29 cellular contexts compared by ENCODE assay signal in genomic region chr22:29748248-29748893, GRCh38. TPM values are rescaled to one million over a fixed set of nuclear protein-coding genes. Genes with fewer than 3 reads are reported as not detected.
DNase-seq lines count a peak whose midpoint lies in the region; ATAC-seq, FAIRE-seq and TF ChIP-seq lines count a peak whose summit lies in the region.
"Had no signal": no experiment of that assay in that cellular context is flagged by ENCODE, and none has a peak within 500 bp of the region (broad histone marks: within the 10 kb centered on the region; RNA-seq: fewer than 3 reads in every experiment).

No MANE protein-coding gene starts in this region.

- TF ChIP-seq CTCF in RWPE1 (conservative IDR thresholded peaks at IDR 0.05; ENCODE audit: low read depth): no peak
- TF ChIP-seq CTCF in H1 (IDR thresholded peaks at IDR 0.05; ENCODE audit: control extremely low read depth in 1 of 3, insufficient read depth in 1 of 3, low read depth in 1 of 3, low read length in 3 of 3): no peak
- no peak for TF ChIP-seq CTCF in neural progenitor cell (IDR thresholded peaks at IDR 0.05)
- TF ChIP-seq CTCF in OCI-LY7 (conservative IDR thresholded peaks at IDR 0.05; ENCODE audit: low read length): no peak

- no peaks in the 10 kb centered on the region for H3K79me1 ChIP-seq in H1 (ENCODE audit: low read depth, low read length)

- no TSS peak for BruUV-seq in OCI-LY7 (replicated peaks; lab: Mats Ljungman, UMichigan)

- H3K4me1 Mint-ChIP-seq in neural progenitor cell: no peaks in the 10 kb centered on the region
- peaks cover 30% of the 10 kb centered on the region for H3K4me1 Mint-ChIP-seq in activated CD8-positive, alpha-beta T cell treated with anti-CD3 and anti-CD28 coated beads, Interleukin-2, amount 10 ng/mL, durations not matched to agents 7 days and 5 days (ENCODE audit: low read depth)
- H3K4me1 Mint-ChIP-seq: activated B cell treated with CpG ODN at 0.5 μM for 24 hours, neural crest cell had no signal

- no peak overlapping the region for H3K23ac ChIP-seq in H1 (ENCODE audit: insufficient read length)

- no peaks in the 10 kb centered on the region for H3K9me2 ChIP-seq in OCI-LY7 (ENCODE audit: insufficient read depth, low read length)

- no peak for ATAC-seq in activated CD8-positive, alpha-beta T cell treated with anti-CD3 and anti-CD28 coated beads, Interleukin-2, amount 10 ng/mL, durations not matched to agents 7 days and 5 days
- no peak for ATAC-seq in HG02642 (IDR thresholded peaks at IDR 0.05; ENCODE audit: poor library complexity, unreplicated experiment)
- ATAC-seq: activated naive CD8-positive, alpha-beta T cell treated with anti-CD3 and anti-CD28 coated beads, Interleukin-2, amount 50 U/mL, for 24 hours had no signal

- H3K27me3 Mint-ChIP-seq in neural progenitor cell (ENCODE audit: insufficient read depth, low read depth): peaks cover 4% of the 10 kb centered on the region
- H3K27me3 Mint-ChIP-seq in activated CD8-positive, alpha-beta T cell treated with anti-CD3 and anti-CD28 coated beads, Interleukin-2, amount 10 ng/mL, durations not matched to agents 7 days and 5 days (ENCODE audit: low read depth): no peaks in the 10 kb centered on the region
- H3K27me3 Mint-ChIP-seq: activated B cell treated with CpG ODN at 0.5 μM for 24 hours; activated naive CD8-positive, alpha-beta T cell treated with anti-CD3 and anti-CD28 coated beads, Interleukin-2, amount 50 U/mL, for 24 hours had no signal

- H3K27me3 ChIP-seq in H1 (replicated peaks in 1 of 4; ENCODE audit: control insufficient read depth in 3 of 4, extremely low read depth in 1 of 4, insufficient read depth in 3 of 4, low read length in 3 of 4) (no peaks in the 10 kb centered on the region), neural progenitor cell (no peaks in the 10 kb centered on the region)
- H3K27me3 ChIP-seq: sigmoid colon, tibial nerve had no signal

- intact Hi-C loops in OCI-LY7 (cut with micrococcal nuclease; ENCODE audit: unreplicated experiment): no loop called here

- H2AK5ac ChIP-seq in H1 (ENCODE audit: low read depth, low read length): no peak overlapping the region

- H3K18ac ChIP-seq in H1 (ENCODE audit: extremely low read depth, low read length): no peak overlapping the region

- H3F3A ChIP-seq in neural progenitor cell (ENCODE audit: low read depth): no peaks in the 10 kb centered on the region

- H2BK5ac ChIP-seq in H1 (ENCODE audit: low read depth, low read length): no peak overlapping the region

- no peak for TF ChIP-seq RAD21 in H1 (IDR thresholded peaks at IDR 0.05 in 1 of 2, conservative IDR thresholded peaks at IDR 0.05 in 1 of 2; ENCODE audit: low read depth in 2 of 2, low read length in 2 of 2)

- CTCF ChIA-PET in RWPE1 (lab: Yijun Ruan, JAX): interaction anchor here (0.5 kb wide), 1 partner anchor 12 kb away, joined by 6 read pairs; no protein-coding TSS in a partner anchor
- CTCF ChIA-PET in H1 (lab: Charles Lee; ENCODE audit: partially characterized antibody): interaction anchor here (0.6 to 1.9 kb wide), 10 partner anchors 14 to 340 kb away, joined by 3 to 8 read pairs (median 4); no protein-coding TSS in a partner anchor
- CTCF ChIA-PET in OCI-LY7 (lab: Charles Lee; ENCODE audit: unreplicated experiment): interaction anchor here (0.6 kb wide), 1 partner anchor 90 kb away, joined by 4 read pairs; no protein-coding TSS in a partner anchor
- CTCF ChIA-PET in activated CD8-positive, alpha-beta T cell treated with anti-CD3 and anti-CD28 coated beads, Interleukin-2, amount 10 ng/mL, durations not matched to agents 7 days and 5 days (lab: Charles Lee): interaction anchor here (2.5 kb wide), 1 partner anchor 123 kb away, joined by 8 read pairs; no protein-coding TSS in a partner anchor

- H3K4me3 ChIP-seq in H1 (ENCODE audit: extremely low read depth in 1 of 4, insufficient read depth in 2 of 4, low read depth in 3 of 4, low read length in 4 of 4) (no peak overlapping the region), neural progenitor cell (no peak overlapping the region), OCI-LY7 (ENCODE audit: low read depth, low read length, poor library complexity, severe bottlenecking) (no peak overlapping the region)
- H3K4me3 ChIP-seq: sigmoid colon, tibial nerve had no signal

- no peak overlapping the region for H3K27ac Mint-ChIP-seq in neural progenitor cell
- no peak overlapping the region for H3K27ac Mint-ChIP-seq in activated CD8-positive, alpha-beta T cell treated with anti-CD3 and anti-CD28 coated beads, Interleukin-2, amount 10 ng/mL, durations not matched to agents 7 days and 5 days
- H3K27ac Mint-ChIP-seq: activated B cell treated with CpG ODN at 0.5 μM for 24 hours; activated naive CD8-positive, alpha-beta T cell treated with anti-CD3 and anti-CD28 coated beads, Interleukin-2, amount 50 U/mL, for 24 hours had no signal

- DNase-seq in HCEC 1CT (peak; percentile 14), RWPE1 (ENCODE audit: low spot score) (no peak), H1 (ENCODE audit: low read depth in 1 of 2, low spot score in 2 of 2) (no peak), neural progenitor cell (ENCODE audit: low spot score) (no peak), OCI-LY7 (ENCODE audit: low spot score) (no peak)
- DNase-seq in activated effector memory CD4-positive, alpha-beta T cell treated with anti-CD3 and anti-CD28 coated beads, Interleukin-2, amount 50 U/mL, for 16 hours: no peak
- DNase-seq in activated CD8-positive, alpha-beta T cell treated with anti-CD3 and anti-CD28 coated beads, Interleukin-2, amount 10 ng/mL, durations not matched to agents 7 days and 5 days: no peak
- DNase-seq: activated B cell treated with CpG ODN at 0.5 μM for 24 hours; activated CD4-positive, alpha-beta T cell treated with anti-CD3 and anti-CD28 coated beads, Interleukin-2, amount 50 U/mL, for 4 hours; activated CD8-positive, alpha-beta memory T cell treated with anti-CD3 and anti-CD28 coated beads, Interleukin-2, amount 50 U/mL, for 48 hours; activated naive CD8-positive, alpha-beta T cell treated with anti-CD3 and anti-CD28 coated beads, Interleukin-2, amount 50 U/mL, for 24 hours; GDM1; GOT3; islet precursor cell; Kasumi-1; NCI-H187; NCI-H748 treated with DMSO at 0.1 percent for 48 hours; SHP77; sigmoid colon; T1000 had no signal

- no peak overlapping the region for H3K14ac ChIP-seq in H1 (ENCODE audit: insufficient read length)

- H3K9ac ChIP-seq in H1 (replicated peaks in 1 of 4; ENCODE audit: extremely low read depth in 1 of 4, low read depth in 3 of 4, low read length in 3 of 4) (no peak overlapping the region), neural progenitor cell (no peak overlapping the region)

- TF ChIP-seq POLR2A in H1 (IDR thresholded peaks at IDR 0.05; ENCODE audit: control extremely low read depth in 1 of 2, low read depth in 2 of 2, low read length in 2 of 2): no peak

- no peaks in the 10 kb centered on the region for H3K9me3 ChIP-seq in H1 (ENCODE audit: insufficient read depth in 2 of 2, low read depth in 1 of 2, low read length in 1 of 2)
- no peaks in the 10 kb centered on the region for H3K9me3 ChIP-seq in neural progenitor cell (ENCODE audit: low read depth)
- no peaks in the 10 kb centered on the region for H3K9me3 ChIP-seq in OCI-LY7 (ENCODE audit: low read length)
- H3K9me3 ChIP-seq: sigmoid colon, tibial nerve had no signal

- H3K36me3 ChIP-seq in H1 (ENCODE audit: control insufficient read depth in 2 of 4, insufficient read depth in 4 of 4, low read length in 3 of 4) (no peaks in the 10 kb centered on the region), neural progenitor cell (no peaks in the 10 kb centered on the region), OCI-LY7 (ENCODE audit: insufficient read depth, low read length) (no peaks in the 10 kb centered on the region)

- peak overlapping the region; percentile 37; the same call in 1 of the 2 replicates for H4K8ac ChIP-seq in H1 (ENCODE audit: extremely low read depth, insufficient read depth, low read length)

- H3K4ac ChIP-seq in H1 (replicated peaks; ENCODE audit: insufficient read length, low read depth, low read length): no peak overlapping the region

- 85% methylated on average over 9 of the region's 9 CpGs; no CpG with 5 or more reads in 1 of the 2 experiments for WGBS in H1 (ENCODE audit: extremely low coverage in 1 of 2, insufficient coverage in 1 of 2, insufficient read length in 1 of 2, insufficient replicate concordance in 2 of 2, low coverage in 1 of 2, low lambda C conversion rate in 2 of 2, missing lambda C conversion rate in 1 of 2), 2 experiments

- H3K23me2 ChIP-seq in H1 (ENCODE audit: low read depth, low read length): no peaks in the 10 kb centered on the region

- peaks cover 0 to 1% of the 10 kb centered on the region in 2 experiments for H4K20me1 ChIP-seq in H1 (replicated peaks in 1 of 2; ENCODE audit: control insufficient read depth in 1 of 2, insufficient read depth in 2 of 2, low read length in 2 of 2)
- peaks cover 7% of the 10 kb centered on the region for H4K20me1 ChIP-seq in neural progenitor cell (ENCODE audit: low read depth)
- H4K20me1 ChIP-seq in OCI-LY7 (ENCODE audit: insufficient read depth, low read length): no peaks in the 10 kb centered on the region

- no peak for TF ChIP-seq EP300 in H1 (IDR thresholded peaks at IDR 0.05; ENCODE audit: borderline replicate concordance in 1 of 2, low read depth in 2 of 2, low read length in 2 of 2)

- H3K27ac ChIP-seq in RWPE1 (peak overlapping the region; percentile 93), H1 (ENCODE audit: low read depth, low read length) (no peak overlapping the region), neural progenitor cell (no peak overlapping the region), OCI-LY7 (ENCODE audit: low read depth, low read length, poor library complexity, severe bottlenecking) (no peak overlapping the region)
- H3K27ac ChIP-seq: sigmoid colon, tibial nerve had no signal

- H3K4me3 Mint-ChIP-seq in neural progenitor cell: peak overlapping the region; percentile 28
- H3K4me3 Mint-ChIP-seq in activated CD8-positive, alpha-beta T cell treated with anti-CD3 and anti-CD28 coated beads, Interleukin-2, amount 10 ng/mL, durations not matched to agents 7 days and 5 days: no peak overlapping the region
- H3K4me3 Mint-ChIP-seq: activated B cell treated with CpG ODN at 0.5 μM for 24 hours; activated naive CD8-positive, alpha-beta T cell treated with anti-CD3 and anti-CD28 coated beads, Interleukin-2, amount 50 U/mL, for 24 hours; CD14-positive monocyte; neural crest cell had no signal

- no peak overlapping the region for H2AFZ ChIP-seq in H1 (ENCODE audit: low read length)
- no peak overlapping the region for H2AFZ ChIP-seq in neural progenitor cell (replicated peaks)
- no peak overlapping the region for H2AFZ ChIP-seq in OCI-LY7 (ENCODE audit: low read length)

- no peak for FAIRE-seq in H1 (lab: Jason Lieb, UNC)
- FAIRE-seq: colon had no signal

- no peak overlapping the region for H2BK120ac ChIP-seq in H1 (replicated peaks; ENCODE audit: low read depth, low read length)

- H3K9me3 Mint-ChIP-seq in neural progenitor cell: no peaks in the 10 kb centered on the region
- H3K9me3 Mint-ChIP-seq in activated CD8-positive, alpha-beta T cell treated with anti-CD3 and anti-CD28 coated beads, Interleukin-2, amount 10 ng/mL, durations not matched to agents 7 days and 5 days (ENCODE audit: insufficient read depth): no peaks in the 10 kb centered on the region
- H3K9me3 Mint-ChIP-seq: activated B cell treated with CpG ODN at 0.5 μM for 24 hours; activated naive CD8-positive, alpha-beta T cell treated with anti-CD3 and anti-CD28 coated beads, Interleukin-2, amount 50 U/mL, for 24 hours; CD14-positive monocyte; neural crest cell had no signal

- H2BK12ac ChIP-seq in H1 (ENCODE audit: low read depth, low read length): no peak overlapping the region

- peaks cover 12% of the 10 kb centered on the region for H3K36me3 Mint-ChIP-seq in neural progenitor cell
- H3K36me3 Mint-ChIP-seq in activated CD8-positive, alpha-beta T cell treated with anti-CD3 and anti-CD28 coated beads, Interleukin-2, amount 10 ng/mL, durations not matched to agents 7 days and 5 days (ENCODE audit: low read depth): peaks cover 7% of the 10 kb centered on the region

- no peaks in the 10 kb centered on the region; a peak in 1 of 7 replicates for H3K4me1 ChIP-seq in H1 (replicated peaks in 1 of 4; ENCODE audit: control insufficient read depth in 3 of 4, insufficient read depth in 4 of 4, low read length in 3 of 4)
- no peaks in the 10 kb centered on the region for H3K4me1 ChIP-seq in neural progenitor cell
- no peaks in the 10 kb centered on the region for H3K4me1 ChIP-seq in OCI-LY7 (ENCODE audit: insufficient read depth, low read length, poor library complexity, severe bottlenecking)
- H3K4me1 ChIP-seq: sigmoid colon had no signal

- POLR2A ChIA-PET in RWPE1 (lab: Yijun Ruan, JAX; ENCODE audit: low non-redundant PET) (no interaction called here), H1 (lab: Charles Lee; ENCODE audit: partially characterized antibody) (interaction anchor here (1.5 kb wide), 1 partner anchor 10 kb away, joined by 5 read pairs; no protein-coding TSS in a partner anchor), OCI-LY7 (lab: Charles Lee) (no interaction called here)
- POLR2A ChIA-PET in activated CD8-positive, alpha-beta T cell treated with anti-CD3 and anti-CD28 coated beads, Interleukin-2, amount 10 ng/mL, durations not matched to agents 7 days and 5 days (lab: Charles Lee): no interaction called here

- H2BK20ac ChIP-seq in H1 (ENCODE audit: low read length): no peak overlapping the region

- no peak overlapping the region for H3K56ac ChIP-seq in H1 (replicated peaks; ENCODE audit: insufficient read length, low read depth, low read length)

- H2BK15ac ChIP-seq in H1 (ENCODE audit: low read length): no peak overlapping the region

- H3K4me2 ChIP-seq in H1 (ENCODE audit: insufficient read depth in 1 of 2, low read depth in 2 of 2, low read length in 2 of 2) (no peak overlapping the region), neural progenitor cell (no peak overlapping the region), OCI-LY7 (ENCODE audit: low read length) (no peak overlapping the region)

- H3K79me2 ChIP-seq in H1 (ENCODE audit: control insufficient read depth in 1 of 2, insufficient read depth in 2 of 2, low read length in 2 of 2) (no peaks in the 10 kb centered on the region), neural progenitor cell (ENCODE audit: low read depth) (no peaks in the 10 kb centered on the region), OCI-LY7 (ENCODE audit: insufficient read depth, low read depth, low read length) (no peaks in the 10 kb centered on the region)

- H4K5ac ChIP-seq in H1 (ENCODE audit: insufficient read length, low read depth, low read length): no peak overlapping the region

- no peak overlapping the region for H4K91ac ChIP-seq in H1 (replicated peaks; ENCODE audit: insufficient read length, low read length)

RNA-seq across cellular contexts. Expression of gene ZMAT5, which starts 18.4 kb away (rescaled TPM):
- total RNA-seq in H1 (2021; fragmentation: NEBNext Ultra II Directional; extraction: Animal tissue kit (Norgen Biotek cat#: 25700)): 13.8 and 14.0 TPM in 2 replicates
- 35.6 and 38.3 TPM in 2 replicates for polyA plus RNA-seq in H1 (2011; rRNA removed)
- 26.0 TPM for polyA plus RNA-seq in H1 (2011; cell fraction: cytosol; rRNA removed)
- 22.7 TPM for polyA plus RNA-seq in H1 (2011; cell fraction: nucleus; rRNA removed)
- polyA plus RNA-seq in H1 (2012, experiment 1 of 2): 8.0 to 18.7 TPM (median 17.5 TPM) in 4 replicates
- polyA plus RNA-seq in H1 (2012, experiment 2 of 2): 28.9 TPM
- 14.2 TPM for polyA plus RNA-seq in H1 (2013, experiment 1 of 2)
- 13.4 TPM for polyA plus RNA-seq in H1 (2013, experiment 2 of 2)
- 5.7 and 8.4 TPM in 2 replicates for polyA minus RNA-seq in H1 (2011; rRNA and poly(A)+ RNA removed)
- 3.3 TPM for polyA minus RNA-seq in H1 (2011; cell fraction: cytosol; rRNA and poly(A)+ RNA removed)
- polyA minus RNA-seq in H1 (2011; cell fraction: nucleus; rRNA and poly(A)+ RNA removed): 6.4 TPM
- total RNA-seq in neural progenitor cell (ENCODE audit: low replicate concordance): 20.8 and 26.7 TPM in 2 replicates
- 19.1 and 22.1 TPM in 2 replicates for total RNA-seq in OCI-LY7 (2014; rRNA removed; shearing (Covaris generic))
- 20.4 and 21.2 TPM in 2 replicates for total RNA-seq in OCI-LY7 (2022)
- 10 to 100 TPM; 19.0 to 21.8 TPM for total RNA-seq in activated CD8-positive, alpha-beta T cell treated with anti-CD3 and anti-CD28 coated beads, Interleukin-2, amount 10 ng/mL, durations not matched to agents 7 days and 5 days

RNA-seq across cellular contexts. Expression of gene UQCR10, which starts 18.8 kb away (rescaled TPM):
- 102 and 106 TPM in 2 replicates for total RNA-seq in H1 (2021; fragmentation: NEBNext Ultra II Directional; extraction: Animal tissue kit (Norgen Biotek cat#: 25700))
- 253 and 260 TPM in 2 replicates for polyA plus RNA-seq in H1 (2011; rRNA removed)
- 192 TPM for polyA plus RNA-seq in H1 (2011; cell fraction: cytosol; rRNA removed)
- 141 TPM for polyA plus RNA-seq in H1 (2011; cell fraction: nucleus; rRNA removed)
- polyA plus RNA-seq in H1 (2012, experiment 1 of 2): 152 to 189 TPM (median 187 TPM) in 4 replicates
- 132 TPM for polyA plus RNA-seq in H1 (2012, experiment 2 of 2)
- polyA plus RNA-seq in H1 (2013, experiment 1 of 2): 123 TPM
- 125 TPM for polyA plus RNA-seq in H1 (2013, experiment 2 of 2)
- 52.2 and 80.8 TPM in 2 replicates for polyA minus RNA-seq in H1 (2011; rRNA and poly(A)+ RNA removed)
- 63.9 TPM for polyA minus RNA-seq in H1 (2011; cell fraction: cytosol; rRNA and poly(A)+ RNA removed)
- 56.3 TPM for polyA minus RNA-seq in H1 (2011; cell fraction: nucleus; rRNA and poly(A)+ RNA removed)
- 48.7 and 57.5 TPM in 2 replicates for total RNA-seq in neural progenitor cell (ENCODE audit: low replicate concordance)
- total RNA-seq in OCI-LY7 (2014; rRNA removed; shearing (Covaris generic)): 85.9 and 108 TPM in 2 replicates
- 104 and 111 TPM in 2 replicates for total RNA-seq in OCI-LY7 (2022)
- total RNA-seq in activated CD8-positive, alpha-beta T cell treated with anti-CD3 and anti-CD28 coated beads, Interleukin-2, amount 10 ng/mL, durations not matched to agents 7 days and 5 days: 100 to 1,000 TPM; 102 to 103 TPM

RNA-seq across cellular contexts. Expression of gene CABP7, which starts 28.6 kb away (rescaled TPM):
- 0.20 and 0.34 TPM in 2 replicates for total RNA-seq in H1 (2021; fragmentation: NEBNext Ultra II Directional; extraction: Animal tissue kit (Norgen Biotek cat#: 25700))
- polyA plus RNA-seq in H1 (2011; rRNA removed): 0.36 and 1.0 TPM in 2 replicates
- 0.92 TPM for polyA plus RNA-seq in H1 (2011; cell fraction: cytosol; rRNA removed)
- 1.5 TPM for polyA plus RNA-seq in H1 (2011; cell fraction: nucleus; rRNA removed)
- 0.41 to 0.54 TPM (median 0.45 TPM) in 4 replicates for polyA plus RNA-seq in H1 (2012, experiment 1 of 2)
- polyA plus RNA-seq in H1 (2012, experiment 2 of 2): 0.33 TPM
- 0.06 TPM for polyA plus RNA-seq in H1 (2013, experiment 1 of 2)
- polyA plus RNA-seq in H1 (2013, experiment 2 of 2): 0.09 TPM
- 0.10 and 0.60 TPM in 2 replicates for polyA minus RNA-seq in H1 (2011; rRNA and poly(A)+ RNA removed)
- 0.51 TPM for polyA minus RNA-seq in H1 (2011; cell fraction: cytosol; rRNA and poly(A)+ RNA removed)
- 0.50 TPM for polyA minus RNA-seq in H1 (2011; cell fraction: nucleus; rRNA and poly(A)+ RNA removed)
- total RNA-seq in neural progenitor cell (ENCODE audit: low replicate concordance): 0.09 TPM in 1 of 2 replicates, not detected in the other
- 0.06 and 0.23 TPM in 2 replicates for total RNA-seq in OCI-LY7 (2014; rRNA removed; shearing (Covaris generic))
- 0.18 TPM in 1 of 2 replicates, not detected in the other for total RNA-seq in OCI-LY7 (2022)
- total RNA-seq in activated CD8-positive, alpha-beta T cell treated with anti-CD3 and anti-CD28 coated beads, Interleukin-2, amount 10 ng/mL, durations not matched to agents 7 days and 5 days: not detected
- total RNA-seq: glomerular endothelial cell, liver, neural crest cell, posterior vena cava had no signal
- polyA plus RNA-seq: AG04450 had no signal
